In genomic region chr14:104926619-104927431, GRCh38 we compare ENCODE assay signal across 8 cellular contexts. TPM values are rescaled to one million over a fixed set of nuclear protein-coding genes. Genes with fewer than 3 reads are reported as not detected.
A peak's percentile ranks its signal among the peaks of the same experiment; 100 is the strongest.
DNase-seq lines count a peak whose midpoint lies in the region; ATAC-seq, FAIRE-seq and TF ChIP-seq lines count a peak whose summit lies in the region.

No MANE protein-coding gene starts in this region.

- no peak for FAIRE-seq in kidney (lab: Jason Lieb, UNC)

- H3K27ac ChIP-seq in KMS-11 (peak overlapping the region; percentile 93), kidney (ENCODE audit: low read depth in 2 of 2, low read length in 2 of 2) (no peak overlapping the region)

- H3K4me2 ChIP-seq in KMS-11: peak overlapping the region; percentile 88

- DNase-seq in kidney (peak; percentile 71), NCI-H82 treated with DMSO at 0.1 percent for 48 hours (lab: John Stamatoyannopoulos, UW; ENCODE audit: unreplicated experiment) (no peak), NCI-H446 (lab: John Stamatoyannopoulos, UW) (no peak), left ventricle myocardium superior (no peak)
- DNase-seq in natural killer cell treated with Interleukin-12 subunit alpha and Interleukin-12 subunit beta and Interleukin-15 and Interleukin-18, amount 100 ng/mL, for 72 hours (ENCODE audit: low spot score): no peak

- ATAC-seq in GM18511 (IDR thresholded peaks at IDR 0.05; ENCODE audit: unreplicated experiment): peak; percentile 90
- ATAC-seq in GM21825 (IDR thresholded peaks at IDR 0.05; ENCODE audit: unreplicated experiment): peak; percentile 75
- no peak for ATAC-seq in natural killer cell treated with Interleukin-12 subunit alpha and Interleukin-12 subunit beta and Interleukin-15 and Interleukin-18, amount 100 ng/mL, for 72 hours
- ATAC-seq in left ventricle myocardium superior: no peak

- H3K9me3 Mint-ChIP-seq in natural killer cell treated with Interleukin-12 subunit alpha and Interleukin-12 subunit beta and Interleukin-15 and Interleukin-18, amount 100 ng/mL, for 72 hours: no peaks in the 10 kb centered on the region

- intact Hi-C loops in kidney (cut with DNase I) (no loop called here), left ventricle myocardium superior (cut with micrococcal nuclease) (no loop called here)

- H3K79me2 ChIP-seq in KMS-11 (ENCODE audit: insufficient read depth, low read depth): no peaks in the 10 kb centered on the region

- H3K9ac ChIP-seq in KMS-11 (peak overlapping the region; percentile 89), kidney (ENCODE audit: low read length in 2 of 2) (no peak overlapping the region)

- H3K36me3 ChIP-seq in KMS-11 (ENCODE audit: insufficient read depth) (no peaks in the 10 kb centered on the region), kidney (ENCODE audit: control insufficient read depth in 1 of 2, insufficient read depth in 2 of 2, low read length in 2 of 2) (no peaks in the 10 kb centered on the region)

- H3K9me3 ChIP-seq in kidney (ENCODE audit: control insufficient read depth in 1 of 2, low read length in 2 of 2): no peaks in the 10 kb centered on the region

- H3K4me3 Mint-ChIP-seq in natural killer cell treated with Interleukin-12 subunit alpha and Interleukin-12 subunit beta and Interleukin-15 and Interleukin-18, amount 100 ng/mL, for 72 hours: no peak overlapping the region

- H3K4me1 Mint-ChIP-seq in natural killer cell treated with Interleukin-12 subunit alpha and Interleukin-12 subunit beta and Interleukin-15 and Interleukin-18, amount 100 ng/mL, for 72 hours (ENCODE audit: low read depth in 2 of 2): no peaks in the 10 kb centered on the region

- H3K27me3 ChIP-seq in KMS-11 (ENCODE audit: insufficient read depth, low read depth): no peaks in the 10 kb centered on the region

- TF ChIP-seq CTCF in KMS-11 (conservative IDR thresholded peaks at IDR 0.05; ENCODE audit: low read depth, low read length) (no peak; the same call in 1 of the 2 replicates), kidney (IDR thresholded peaks at IDR 0.05; ENCODE audit: borderline replicate concordance, extremely low read depth, insufficient read depth) (no peak)

- no peaks in the 10 kb centered on the region for H3K27me3 Mint-ChIP-seq in natural killer cell treated with Interleukin-12 subunit alpha and Interleukin-12 subunit beta and Interleukin-15 and Interleukin-18, amount 100 ng/mL, for 72 hours

- H2AFZ ChIP-seq in KMS-11 (ENCODE audit: low read depth): no peak overlapping the region

- H3K4me3 ChIP-seq in KMS-11 (IDR thresholded peaks at IDR 0.05; ENCODE audit: insufficient read depth, low read depth, low read length): no peak overlapping the region
- no peak overlapping the region for H3K4me3 ChIP-seq in kidney (ENCODE audit: low read length in 2 of 2)

- H3K36me3 Mint-ChIP-seq in natural killer cell treated with Interleukin-12 subunit alpha and Interleukin-12 subunit beta and Interleukin-15 and Interleukin-18, amount 100 ng/mL, for 72 hours: no peaks in the 10 kb centered on the region

- H3K4me1 ChIP-seq in KMS-11 (ENCODE audit: low read depth, poor library complexity, severe bottlenecking) (peaks cover 21% of the 10 kb centered on the region), kidney (ENCODE audit: control insufficient read depth in 1 of 2, insufficient read depth in 1 of 2, low read depth in 1 of 2, low read length in 2 of 2) (no peaks in the 10 kb centered on the region)

- no peaks in the 10 kb centered on the region for H4K20me1 ChIP-seq in KMS-11 (ENCODE audit: insufficient read depth)

- no peak overlapping the region for H3K27ac Mint-ChIP-seq in natural killer cell treated with Interleukin-12 subunit alpha and Interleukin-12 subunit beta and Interleukin-15 and Interleukin-18, amount 100 ng/mL, for 72 hours

RNA-seq across cellular contexts. Expression of gene PLD4, which starts 2.1 kb away (rescaled TPM):
- total RNA-seq in kidney: 3.2 TPM
- not detected for polyA plus RNA-seq in kidney (ENCODE audit: insufficient read depth, low read depth, low replicate concordance)
- not detected for total RNA-seq in natural killer cell treated with Interleukin-12 subunit alpha and Interleukin-12 subunit beta and Interleukin-15 and Interleukin-18, amount 100 ng/mL, for 72 hours
- total RNA-seq in left ventricle myocardium superior: 0.27 TPM

RNA-seq across cellular contexts. Expression of gene AHNAK2, which starts 51.3 kb away (rescaled TPM):
- total RNA-seq in kidney: 72.0 TPM
- 1.1 TPM for polyA plus RNA-seq in kidney (ENCODE audit: insufficient read depth, low read depth, low replicate concordance)
- not detected for total RNA-seq in natural killer cell treated with Interleukin-12 subunit alpha and Interleukin-12 subunit beta and Interleukin-15 and Interleukin-18, amount 100 ng/mL, for 72 hours
- total RNA-seq in left ventricle myocardium superior: 2.5 TPM

RNA-seq across cellular contexts. Expression of gene CLBA1, which starts 58.8 kb away (rescaled TPM):
- 22.6 TPM for total RNA-seq in kidney
- polyA plus RNA-seq in kidney (ENCODE audit: insufficient read depth, low read depth, low replicate concordance): 13.2 TPM
- 1 to 10 TPM; 1.2 to 1.5 TPM for total RNA-seq in natural killer cell treated with Interleukin-12 subunit alpha and Interleukin-12 subunit beta and Interleukin-15 and Interleukin-18, amount 100 ng/mL, for 72 hours
- total RNA-seq in left ventricle myocardium superior: 1.5 TPM

Comparison
In these comparisons a context has a peak if more than half of its experiments do, and no peak if none do; other contexts are left out.
1. ATAC-seq: peak in GM18511 (single experiment) and GM21825 (single experiment); none in natural killer cell treated with Interleukin-12 subunit alpha and Interleukin-12 subunit beta and Interleukin-15 and Interleukin-18, amount 100 ng/mL, for 72 hours (0 of 2) and left ventricle myocardium superior (single experiment).
2. RNA of gene AHNAK2, which starts 51.3 kb away (total RNA-seq): 72.0 TPM in kidney (single experiment); 2.5 TPM in left ventricle myocardium superior (single experiment) and not detected in natural killer cell treated with Interleukin-12 subunit alpha and Interleukin-12 subunit beta and Interleukin-15 and Interleukin-18, amount 100 ng/mL, for 72 hours; every median in the first group is over 10 times any median in the second.